1 cellular context compared by ENCODE assay signal in the genomic region with DNA sequence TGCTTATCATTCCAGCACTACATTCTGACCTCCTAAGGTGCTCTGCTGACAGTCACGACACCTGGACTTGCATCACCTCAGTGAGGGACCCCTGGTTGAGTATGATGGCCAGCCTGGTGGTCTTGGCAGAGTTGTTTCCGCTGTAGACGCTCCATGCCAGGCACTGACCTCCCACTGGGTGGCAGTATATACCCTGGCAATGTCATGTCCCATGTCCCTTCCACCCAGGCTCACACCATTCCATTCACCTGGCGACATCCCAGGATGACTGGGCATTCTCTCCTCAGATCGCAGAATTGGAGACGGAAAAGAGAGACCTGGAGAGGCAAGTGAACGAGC.
TF ChIP-seq lines count a peak whose summit lies in the region.

No MANE protein-coding gene starts in this region.

TF ChIP-seq in K562, 482 proteins besides CTCF, POLR2A, EP300 and RAD21 (continued from another document):
- TF ChIP-seq, protein P1, sequence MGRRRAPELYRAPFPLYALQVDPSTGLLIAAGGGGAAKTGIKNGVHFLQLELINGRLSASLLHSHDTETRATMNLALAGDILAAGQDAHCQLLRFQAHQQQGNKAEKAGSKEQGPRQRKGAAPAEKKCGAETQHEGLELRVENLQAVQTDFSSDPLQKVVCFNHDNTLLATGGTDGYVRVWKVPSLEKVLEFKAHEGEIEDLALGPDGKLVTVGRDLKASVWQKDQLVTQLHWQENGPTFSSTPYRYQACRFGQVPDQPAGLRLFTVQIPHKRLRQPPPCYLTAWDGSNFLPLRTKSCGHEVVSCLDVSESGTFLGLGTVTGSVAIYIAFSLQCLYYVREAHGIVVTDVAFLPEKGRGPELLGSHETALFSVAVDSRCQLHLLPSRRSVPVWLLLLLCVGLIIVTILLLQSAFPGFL (CRISPR knock-in tag; IDR thresholded peaks at IDR 0.05) = no peak
- TF ChIP-seq, protein P2, sequence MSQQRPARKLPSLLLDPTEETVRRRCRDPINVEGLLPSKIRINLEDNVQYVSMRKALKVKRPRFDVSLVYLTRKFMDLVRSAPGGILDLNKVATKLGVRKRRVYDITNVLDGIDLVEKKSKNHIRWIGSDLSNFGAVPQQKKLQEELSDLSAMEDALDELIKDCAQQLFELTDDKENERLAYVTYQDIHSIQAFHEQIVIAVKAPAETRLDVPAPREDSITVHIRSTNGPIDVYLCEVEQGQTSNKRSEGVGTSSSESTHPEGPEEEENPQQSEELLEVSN (IDR thresholded peaks at IDR 0.05; ENCODE audit: borderline replicate concordance in 1 of 2, extremely low read depth in 1 of 2, insufficient read depth in 1 of 2, insufficient read length in 1 of 2, low read depth in 1 of 2, low read length in 1 of 2, poor library complexity in 1 of 2, severe bottlenecking in 1 of 2) = peak in 1 of 2 experiments; percentile 21
- no peak for TF ChIP-seq ZBTB17 (CRISPR knock-in tag; IDR thresholded peaks at IDR 0.05)
- TF ChIP-seq NCOA2 (IDR thresholded peaks at IDR 0.05; ENCODE audit: partially characterized antibody in 2 of 2) = no peak
- TF ChIP-seq ZSCAN32 (CRISPR knock-in tag; IDR thresholded peaks at IDR 0.05) = no peak
- TF ChIP-seq KDM1A (IDR thresholded peaks at IDR 0.05) = peak in 1 of 2 experiments; percentile 38; a peak in 2 of 4 replicates
- TF ChIP-seq, protein P3, sequence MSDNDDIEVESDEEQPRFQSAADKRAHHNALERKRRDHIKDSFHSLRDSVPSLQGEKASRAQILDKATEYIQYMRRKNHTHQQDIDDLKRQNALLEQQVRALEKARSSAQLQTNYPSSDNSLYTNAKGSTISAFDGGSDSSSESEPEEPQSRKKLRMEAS (CRISPR knock-in tag; IDR thresholded peaks at IDR 0.05) = peak; percentile 42; the same call in 1 of the 2 replicates
- TF ChIP-seq GTF2A2 (tag; IDR thresholded peaks at IDR 0.05) = no peak
- TF ChIP-seq, protein P4, sequence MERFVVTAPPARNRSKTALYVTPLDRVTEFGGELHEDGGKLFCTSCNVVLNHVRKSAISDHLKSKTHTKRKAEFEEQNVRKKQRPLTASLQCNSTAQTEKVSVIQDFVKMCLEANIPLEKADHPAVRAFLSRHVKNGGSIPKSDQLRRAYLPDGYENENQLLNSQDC (CRISPR knock-in tag; IDR thresholded peaks at IDR 0.05) = no peak
- no peak for TF ChIP-seq RHOXF2B (CRISPR knock-in tag; conservative IDR thresholded peaks at IDR 0.05)
- no peak for TF ChIP-seq NR1H2 (CRISPR knock-in tag; IDR thresholded peaks at IDR 0.05)
- no peak for TF ChIP-seq MBD2 (IDR thresholded peaks at IDR 0.05; ENCODE audit: borderline replicate concordance, low read depth)
- TF ChIP-seq HDGF (IDR thresholded peaks at IDR 0.05) = 0 out of 2 replicates have a peak, but pooled peaks have one; percentile 37
- TF ChIP-seq SMC3 (conservative IDR thresholded peaks at IDR 0.05; ENCODE audit: insufficient read depth, low read depth, low read length) = peak; percentile 61
- TF ChIP-seq SIRT6 (IDR thresholded peaks at IDR 0.05; ENCODE audit: low read depth, low read length) = no peak
- no peak for TF ChIP-seq NFE2L1 (tag; IDR thresholded peaks at IDR 0.05; ENCODE audit: borderline replicate concordance, low read depth)
- no peak for TF ChIP-seq ILF3 (IDR thresholded peaks at IDR 0.05; ENCODE audit: borderline replicate concordance)
- TF ChIP-seq SMARCA5 (IDR thresholded peaks at IDR 0.05) = 0 out of 2 replicates have a peak, but pooled peaks have one; percentile 37
- TF ChIP-seq RB1 (IDR thresholded peaks at IDR 0.05; ENCODE audit: low read depth) = no peak
- no peak for TF ChIP-seq JUN (IDR thresholded peaks at IDR 0.05; ENCODE audit: borderline replicate concordance, low read depth, low read length)
- TF ChIP-seq JUN (CRISPR knock-in tag; IDR thresholded peaks at IDR 0.05; ENCODE audit: borderline replicate concordance) = no peak
- 0 out of 2 replicates have a peak, but pooled peaks have one; percentile 22 for TF ChIP-seq ARID2 (IDR thresholded peaks at IDR 0.05)
- peak; percentile 44; the same call in 1 of the 2 replicates for TF ChIP-seq HDAC2 (IDR thresholded peaks at IDR 0.05)
- no peak for TF ChIP-seq NFXL1 (CRISPR knock-in tag; IDR thresholded peaks at IDR 0.05)
- no peak for TF ChIP-seq ZNF274 (IDR thresholded peaks at IDR 0.05; ENCODE audit: borderline replicate concordance, low read depth, low read length)
- TF ChIP-seq, protein P5, sequence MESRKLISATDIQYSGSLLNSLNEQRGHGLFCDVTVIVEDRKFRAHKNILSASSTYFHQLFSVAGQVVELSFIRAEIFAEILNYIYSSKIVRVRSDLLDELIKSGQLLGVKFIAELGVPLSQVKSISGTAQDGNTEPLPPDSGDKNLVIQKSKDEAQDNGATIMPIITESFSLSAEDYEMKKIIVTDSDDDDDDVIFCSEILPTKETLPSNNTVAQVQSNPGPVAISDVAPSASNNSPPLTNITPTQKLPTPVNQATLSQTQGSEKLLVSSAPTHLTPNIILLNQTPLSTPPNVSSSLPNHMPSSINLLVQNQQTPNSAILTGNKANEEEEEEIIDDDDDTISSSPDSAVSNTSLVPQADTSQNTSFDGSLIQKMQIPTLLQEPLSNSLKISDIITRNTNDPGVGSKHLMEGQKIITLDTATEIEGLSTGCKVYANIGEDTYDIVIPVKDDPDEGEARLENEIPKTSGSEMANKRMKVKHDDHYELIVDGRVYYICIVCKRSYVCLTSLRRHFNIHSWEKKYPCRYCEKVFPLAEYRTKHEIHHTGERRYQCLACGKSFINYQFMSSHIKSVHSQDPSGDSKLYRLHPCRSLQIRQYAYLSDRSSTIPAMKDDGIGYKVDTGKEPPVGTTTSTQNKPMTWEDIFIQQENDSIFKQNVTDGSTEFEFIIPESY (CRISPR knock-in tag; IDR thresholded peaks at IDR 0.05) = peak; percentile 100
- TF ChIP-seq, protein P6, sequence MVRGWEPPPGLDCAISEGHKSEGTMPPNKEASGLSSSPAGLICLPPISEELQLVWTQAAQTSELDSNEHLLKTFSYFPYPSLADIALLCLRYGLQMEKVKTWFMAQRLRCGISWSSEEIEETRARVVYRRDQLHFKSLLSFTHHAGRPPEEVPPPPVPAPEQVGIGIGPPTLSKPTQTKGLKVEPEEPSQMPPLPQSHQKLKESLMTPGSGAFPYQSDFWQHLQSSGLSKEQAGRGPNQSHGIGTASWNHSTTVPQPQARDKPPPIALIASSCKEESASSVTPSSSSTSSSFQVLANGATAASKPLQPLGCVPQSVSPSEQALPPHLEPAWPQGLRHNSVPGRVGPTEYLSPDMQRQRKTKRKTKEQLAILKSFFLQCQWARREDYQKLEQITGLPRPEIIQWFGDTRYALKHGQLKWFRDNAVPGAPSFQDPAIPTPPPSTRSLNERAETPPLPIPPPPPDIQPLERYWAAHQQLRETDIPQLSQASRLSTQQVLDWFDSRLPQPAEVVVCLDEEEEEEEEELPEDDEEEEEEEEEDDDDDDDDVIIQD (CRISPR knock-in tag; IDR thresholded peaks at IDR 0.05) = no peak
- TF ChIP-seq ZNF134 (CRISPR knock-in tag; conservative IDR thresholded peaks at IDR 0.05) = no peak
- no peak for TF ChIP-seq NCOA1 (IDR thresholded peaks at IDR 0.05; ENCODE audit: low read depth)
- TF ChIP-seq, protein P7, sequence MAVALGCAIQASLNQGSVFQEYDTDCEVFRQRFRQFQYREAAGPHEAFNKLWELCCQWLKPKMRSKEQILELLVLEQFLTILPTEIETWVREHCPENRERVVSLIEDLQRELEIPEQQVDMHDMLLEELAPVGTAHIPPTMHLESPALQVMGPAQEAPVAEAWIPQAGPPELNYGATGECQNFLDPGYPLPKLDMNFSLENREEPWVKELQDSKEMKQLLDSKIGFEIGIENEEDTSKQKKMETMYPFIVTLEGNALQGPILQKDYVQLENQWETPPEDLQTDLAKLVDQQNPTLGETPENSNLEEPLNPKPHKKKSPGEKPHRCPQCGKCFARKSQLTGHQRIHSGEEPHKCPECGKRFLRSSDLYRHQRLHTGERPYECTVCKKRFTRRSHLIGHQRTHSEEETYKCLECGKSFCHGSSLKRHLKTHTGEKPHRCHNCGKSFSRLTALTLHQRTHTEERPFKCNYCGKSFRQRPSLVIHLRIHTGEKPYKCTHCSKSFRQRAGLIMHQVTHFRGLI (CRISPR knock-in tag; IDR thresholded peaks at IDR 0.05) = no peak
- TF ChIP-seq, protein P8, sequence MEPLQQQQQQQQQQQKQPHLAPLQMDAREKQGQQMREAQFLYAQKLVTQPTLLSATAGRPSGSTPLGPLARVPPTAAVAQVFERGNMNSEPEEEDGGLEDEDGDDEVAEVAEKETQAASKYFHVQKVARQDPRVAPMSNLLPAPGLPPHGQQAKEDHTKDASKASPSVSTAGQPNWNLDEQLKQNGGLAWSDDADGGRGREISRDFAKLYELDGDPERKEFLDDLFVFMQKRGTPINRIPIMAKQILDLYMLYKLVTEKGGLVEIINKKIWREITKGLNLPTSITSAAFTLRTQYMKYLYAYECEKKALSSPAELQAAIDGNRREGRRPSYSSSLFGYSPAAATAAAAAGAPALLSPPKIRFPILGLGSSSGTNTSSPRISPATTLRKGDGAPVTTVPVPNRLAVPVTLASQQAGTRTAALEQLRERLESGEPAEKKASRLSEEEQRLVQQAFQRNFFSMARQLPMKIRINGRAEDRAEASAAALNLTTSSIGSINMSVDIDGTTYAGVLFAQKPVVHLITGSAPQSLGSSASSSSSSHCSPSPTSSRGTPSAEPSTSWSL (CRISPR knock-in tag; IDR thresholded peaks at IDR 0.05; ENCODE audit: borderline replicate concordance) = no peak
- TF ChIP-seq ARNT (IDR thresholded peaks at IDR 0.05) = no peak
- TF ChIP-seq, protein P9, sequence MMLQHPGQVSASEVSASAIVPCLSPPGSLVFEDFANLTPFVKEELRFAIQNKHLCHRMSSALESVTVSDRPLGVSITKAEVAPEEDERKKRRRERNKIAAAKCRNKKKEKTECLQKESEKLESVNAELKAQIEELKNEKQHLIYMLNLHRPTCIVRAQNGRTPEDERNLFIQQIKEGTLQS (IDR thresholded peaks at IDR 0.05) = peak; percentile 28; the same call in 1 of the 2 replicates
- TF ChIP-seq, protein P9 (CRISPR knock-in tag; conservative IDR thresholded peaks at IDR 0.05) = no peak
- no peak for TF ChIP-seq GATAD2A (IDR thresholded peaks at IDR 0.05)
- no peak for TF ChIP-seq ZNF780A (CRISPR knock-in tag; IDR thresholded peaks at IDR 0.05)
- TF ChIP-seq PTBP1 (IDR thresholded peaks at IDR 0.05; ENCODE audit: low read depth, low read length) = 0 out of 2 replicates have a peak, but pooled peaks have one; percentile 53
- TF ChIP-seq TAL1 (IDR thresholded peaks at IDR 0.05) = no peak
- TF ChIP-seq CBX1 (IDR thresholded peaks at IDR 0.05; ENCODE audit: low read depth) = peak; percentile 77; the same call in 1 of the 2 replicates
- TF ChIP-seq BRCA1 (IDR thresholded peaks at IDR 0.05) = no peak
- TF ChIP-seq BRCA1 (CRISPR knock-in tag; IDR thresholded peaks at IDR 0.05) = no peak
- 0 out of 2 replicates have a peak, but pooled peaks have one; percentile 26 for TF ChIP-seq ZBTB7A (IDR thresholded peaks at IDR 0.05; ENCODE audit: borderline replicate concordance, control insufficient read depth, low read depth, low read length)
- TF ChIP-seq, protein P10, sequence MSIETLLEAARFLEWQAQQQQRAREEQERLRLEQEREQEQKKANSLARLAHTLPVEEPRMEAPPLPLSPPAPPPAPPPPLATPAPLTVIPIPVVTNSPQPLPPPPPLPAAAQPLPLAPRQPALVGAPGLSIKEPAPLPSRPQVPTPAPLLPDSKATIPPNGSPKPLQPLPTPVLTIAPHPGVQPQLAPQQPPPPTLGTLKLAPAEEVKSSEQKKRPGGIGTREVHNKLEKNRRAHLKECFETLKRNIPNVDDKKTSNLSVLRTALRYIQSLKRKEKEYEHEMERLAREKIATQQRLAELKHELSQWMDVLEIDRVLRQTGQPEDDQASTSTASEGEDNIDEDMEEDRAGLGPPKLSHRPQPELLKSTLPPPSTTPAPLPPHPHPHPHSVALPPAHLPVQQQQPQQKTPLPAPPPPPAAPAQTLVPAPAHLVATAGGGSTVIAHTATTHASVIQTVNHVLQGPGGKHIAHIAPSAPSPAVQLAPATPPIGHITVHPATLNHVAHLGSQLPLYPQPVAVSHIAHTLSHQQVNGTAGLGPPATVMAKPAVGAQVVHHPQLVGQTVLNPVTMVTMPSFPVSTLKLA (conservative IDR thresholded peaks at IDR 0.05) = no peak
- TF ChIP-seq, protein P11, sequence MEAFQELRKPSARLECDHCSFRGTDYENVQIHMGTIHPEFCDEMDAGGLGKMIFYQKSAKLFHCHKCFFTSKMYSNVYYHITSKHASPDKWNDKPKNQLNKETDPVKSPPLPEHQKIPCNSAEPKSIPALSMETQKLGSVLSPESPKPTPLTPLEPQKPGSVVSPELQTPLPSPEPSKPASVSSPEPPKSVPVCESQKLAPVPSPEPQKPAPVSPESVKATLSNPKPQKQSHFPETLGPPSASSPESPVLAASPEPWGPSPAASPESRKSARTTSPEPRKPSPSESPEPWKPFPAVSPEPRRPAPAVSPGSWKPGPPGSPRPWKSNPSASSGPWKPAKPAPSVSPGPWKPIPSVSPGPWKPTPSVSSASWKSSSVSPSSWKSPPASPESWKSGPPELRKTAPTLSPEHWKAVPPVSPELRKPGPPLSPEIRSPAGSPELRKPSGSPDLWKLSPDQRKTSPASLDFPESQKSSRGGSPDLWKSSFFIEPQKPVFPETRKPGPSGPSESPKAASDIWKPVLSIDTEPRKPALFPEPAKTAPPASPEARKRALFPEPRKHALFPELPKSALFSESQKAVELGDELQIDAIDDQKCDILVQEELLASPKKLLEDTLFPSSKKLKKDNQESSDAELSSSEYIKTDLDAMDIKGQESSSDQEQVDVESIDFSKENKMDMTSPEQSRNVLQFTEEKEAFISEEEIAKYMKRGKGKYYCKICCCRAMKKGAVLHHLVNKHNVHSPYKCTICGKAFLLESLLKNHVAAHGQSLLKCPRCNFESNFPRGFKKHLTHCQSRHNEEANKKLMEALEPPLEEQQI (IDR thresholded peaks at IDR 0.05) = peak; percentile 88
- TF ChIP-seq NFE2 (IDR thresholded peaks at IDR 0.05; ENCODE audit: low read depth) = peak; percentile 58; the same call in 1 of the 2 replicates
- TF ChIP-seq, protein P12, sequence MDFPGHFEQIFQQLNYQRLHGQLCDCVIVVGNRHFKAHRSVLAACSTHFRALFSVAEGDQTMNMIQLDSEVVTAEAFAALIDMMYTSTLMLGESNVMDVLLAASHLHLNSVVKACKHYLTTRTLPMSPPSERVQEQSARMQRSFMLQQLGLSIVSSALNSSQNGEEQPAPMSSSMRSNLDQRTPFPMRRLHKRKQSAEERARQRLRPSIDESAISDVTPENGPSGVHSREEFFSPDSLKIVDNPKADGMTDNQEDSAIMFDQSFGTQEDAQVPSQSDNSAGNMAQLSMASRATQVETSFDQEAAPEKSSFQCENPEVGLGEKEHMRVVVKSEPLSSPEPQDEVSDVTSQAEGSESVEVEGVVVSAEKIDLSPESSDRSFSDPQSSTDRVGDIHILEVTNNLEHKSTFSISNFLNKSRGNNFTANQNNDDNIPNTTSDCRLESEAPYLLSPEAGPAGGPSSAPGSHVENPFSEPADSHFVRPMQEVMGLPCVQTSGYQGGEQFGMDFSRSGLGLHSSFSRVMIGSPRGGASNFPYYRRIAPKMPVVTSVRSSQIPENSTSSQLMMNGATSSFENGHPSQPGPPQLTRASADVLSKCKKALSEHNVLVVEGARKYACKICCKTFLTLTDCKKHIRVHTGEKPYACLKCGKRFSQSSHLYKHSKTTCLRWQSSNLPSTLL (IDR thresholded peaks at IDR 0.05) = no peak
TF ChIP-seq in K562: peak in this region for 27.
